1 cellular context compared by ENCODE assay signal in genomic region chr18:34534642-34535041, GRCh38.
TF ChIP-seq lines count a peak whose summit lies in the region.
"Not testable (repeated sequence)": the region's sequence is repeated elsewhere in the genome, so short reads cannot be mapped to it uniquely, and the experiment has no call there.

No MANE protein-coding gene starts in this region.

- POLR2A ChIA-PET in HEK293 (lab: Yijun Ruan, JAX), result not testable (repeated sequence)

- CTCF ChIA-PET in HEK293 (lab: Yijun Ruan, JAX), result interaction anchor here (1.0 kb wide), 2 partner anchors 8 to 126 kb away, joined by 3 to 5 read pairs; no protein-coding TSS in a partner anchor

- not testable (repeated sequence) for H3K27ac ChIP-seq in HEK293 (ENCODE audit: extremely low read depth, low read depth, low read length)

- TF ChIP-seq CTCF in HEK293 (tag by site-specific recombination; IDR thresholded peaks at IDR 0.05), result not testable (repeated sequence)

- not testable (repeated sequence) for H3K4me1 ChIP-seq in HEK293 (ENCODE audit: control insufficient read depth, insufficient read depth, low read length)

- not testable (repeated sequence) for H3K36me3 ChIP-seq in HEK293 (ENCODE audit: control insufficient read depth in 2 of 2, insufficient read depth in 1 of 2, low read length in 2 of 2)

- not testable (repeated sequence) for H3K4me3 ChIP-seq in HEK293 (ENCODE audit: low read depth, low read length)

- not testable (repeated sequence) for H3K9me3 ChIP-seq in HEK293 (ENCODE audit: control insufficient read depth, insufficient read depth, low read depth, low read length)

TF ChIP-seq in HEK293, 187 proteins besides CTCF, POLR2A, EP300 and RAD21:
- TF ChIP-seq ZNF580 (tag by site-specific recombination; IDR thresholded peaks at IDR 0.05) (peak; percentile 81; the same call in 1 of the 2 replicates), ZNF146 (tag by site-specific recombination; IDR thresholded peaks at IDR 0.05) (peak; percentile 82)
